ENCODE assay signal across 9 cellular contexts in the genomic region with DNA sequence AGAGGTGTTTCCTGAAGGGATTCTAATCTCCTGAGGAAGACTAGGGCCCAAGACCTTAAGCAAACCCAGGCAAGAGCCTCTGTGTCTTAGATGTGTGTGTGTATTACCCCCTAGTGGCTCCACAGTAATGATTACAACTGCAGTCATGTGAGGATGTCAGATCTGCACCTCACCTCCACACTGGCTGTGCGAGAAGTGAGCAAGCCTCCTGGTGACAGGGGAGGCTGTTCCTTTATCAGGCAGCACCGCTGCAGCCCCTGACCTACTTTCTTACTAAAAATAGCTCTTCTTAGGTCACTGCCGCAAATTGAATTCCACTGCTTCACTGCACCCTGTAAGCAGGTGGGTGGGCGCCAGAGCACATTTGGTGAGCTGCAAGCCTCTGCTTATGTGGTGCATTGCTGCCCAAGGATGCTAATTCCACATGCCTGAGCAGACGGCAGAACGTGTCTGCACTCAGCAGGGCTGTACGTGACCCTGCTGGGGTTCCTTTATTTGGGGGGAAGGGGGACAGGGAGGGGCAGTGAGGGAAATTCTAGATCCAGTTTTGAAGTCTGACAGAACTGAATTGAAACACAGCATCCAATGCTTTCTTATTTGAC.
DNase-seq lines count a peak whose midpoint lies in the region; ATAC-seq and TF ChIP-seq lines count a peak whose summit lies in the region.
"Had no signal": no experiment of that assay in that cellular context is flagged by ENCODE, and none has a peak within 500 bp of the region (broad histone marks: within the 10 kb centered on the region; RNA-seq: fewer than 3 reads in every experiment).

No MANE protein-coding gene starts in this region.

- intact Hi-C loops in gastrocnemius medialis (cut with DNase I; ENCODE audit: low total_unique reads), result loop anchor here (1.0 to 2.0 kb wide), 3 partner anchors 76 to 116 kb away; no protein-coding TSS in a partner anchor

- peak in 1 of 2 donors; percentile 30 for TF ChIP-seq POLR2A in gastrocnemius medialis (IDR thresholded peaks at IDR 0.05)

- no peaks in the 10 kb centered on the region for H3K27me3 ChIP-seq in gastrocnemius medialis

- H3K4me1 ChIP-seq in gastrocnemius medialis, result peaks cover 29 to 38% of the 10 kb centered on the region in 2 donors

- in situ Hi-C loops in gastrocnemius medialis (cut with MboI; ENCODE audit: low sequenced_read_pairs in 4 of 4), result loop anchor here in 2 of 4 donors (10.0 to 25.0 kb wide), 2 partner anchors 122 to 435 kb away; no protein-coding TSS in a partner anchor

- DNase-seq in DMS53 (lab: John Stamatoyannopoulos, UW) (peak; percentile 15), DMS53 treated with DMSO at 0.1 percent for 48 hours (lab: John Stamatoyannopoulos, UW; ENCODE audit: unreplicated experiment) (no peak), SK-N-DZ (ENCODE audit: low spot score) (peak; percentile 91), fibroblast of villous mesenchyme (ENCODE audit: low read depth) (peak; percentile 11), gastrocnemius medialis (peak; percentile 42 to 73), SIG-M5 (lab: John Stamatoyannopoulos, UW) (no peak), SW 1271 (lab: John Stamatoyannopoulos, UW) (no peak)
- DNase-seq: effector CD4-positive, alpha-beta T cell had no signal

- ATAC-seq in gastrocnemius medialis (peak; percentile 86 to 88), HG03342 (IDR thresholded peaks at IDR 0.05; ENCODE audit: unreplicated experiment) (no peak)

- H3K4me3 ChIP-seq in fibroblast of villous mesenchyme (ENCODE audit: low read depth, low read length) (no peak overlapping the region), gastrocnemius medialis (no peak overlapping the region)

- TF ChIP-seq CTCF in fibroblast of villous mesenchyme (IDR thresholded peaks at IDR 0.05; ENCODE audit: insufficient read depth, low read depth, low read length), result peak; percentile 30
- peak; percentile 40 to 68 (median 61) for TF ChIP-seq CTCF in gastrocnemius medialis (IDR thresholded peaks at IDR 0.05 in 4 of 5, conservative IDR thresholded peaks at IDR 0.05 in 1 of 5)

- no peaks in the 10 kb centered on the region for H3K36me3 ChIP-seq in gastrocnemius medialis

- H3K27ac ChIP-seq in gastrocnemius medialis, result peak overlapping the region; percentile 44 to 62 (median 51)

- H3K9me3 ChIP-seq in gastrocnemius medialis, result no peaks in the 10 kb centered on the region

Comparison
In these comparisons a context has a peak if more than half of its experiments do, and no peak if none do; other contexts are left out.
1. DNase-seq: peak in DMS53 (single experiment), SK-N-DZ (single experiment), fibroblast of villous mesenchyme (single experiment) and gastrocnemius medialis (2 of 2); none in DMS53 treated with DMSO at 0.1 percent for 48 hours (single experiment), SIG-M5 (single experiment) and SW 1271 (0 of 2).